In the genomic region with DNA sequence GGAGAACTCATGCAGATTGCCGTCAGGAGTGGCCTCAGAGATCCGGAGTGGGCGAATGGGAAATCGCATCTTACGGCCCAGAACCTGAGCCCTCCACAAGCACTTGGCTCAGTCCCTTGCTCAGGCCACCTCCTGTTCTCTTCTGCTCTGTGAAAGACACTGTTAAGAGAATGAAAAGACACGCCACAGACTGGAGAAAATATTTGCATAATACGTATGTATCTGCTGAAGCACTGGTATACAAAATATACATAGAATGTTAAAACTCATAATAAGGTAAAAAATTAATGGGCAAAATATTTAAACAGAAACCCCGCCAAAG, we compare ENCODE assay signal across 8 cellular contexts. TPM values are rescaled to one million over a fixed set of nuclear protein-coding genes. Genes with fewer than 3 reads are reported as not detected.
DNase-seq lines count a peak whose midpoint lies in the region; ATAC-seq, FAIRE-seq and TF ChIP-seq lines count a peak whose summit lies in the region.
"Had no signal": no experiment of that assay in that cellular context is flagged by ENCODE, and none has a peak within 500 bp of the region (broad histone marks: within the 10 kb centered on the region; RNA-seq: fewer than 3 reads in every experiment).

No MANE protein-coding gene starts in this region.

- no peak overlapping the region for H3K4ac ChIP-seq in H1 (replicated peaks; ENCODE audit: insufficient read length, low read depth, low read length)

- H2BK12ac ChIP-seq in H1 (ENCODE audit: low read depth, low read length), result no peak overlapping the region

- H3K4me2 ChIP-seq in Loucy (ENCODE audit: low read depth, low read length, poor library complexity, severe bottlenecking) (peak overlapping the region; percentile 96), H1 (ENCODE audit: insufficient read depth in 1 of 2, low read depth in 2 of 2, low read length in 2 of 2) (peak overlapping the region; percentile 91)

- no peak overlapping the region for H2BK20ac ChIP-seq in H1 (ENCODE audit: low read length)

- H3K36me3 ChIP-seq in Loucy (ENCODE audit: insufficient read depth, low read length) (no peaks in the 10 kb centered on the region), H1 (ENCODE audit: control insufficient read depth in 2 of 4, insufficient read depth in 4 of 4, low read length in 3 of 4) (no peaks in the 10 kb centered on the region), sigmoid colon (no peaks in the 10 kb centered on the region)

- no peak overlapping the region for H4K5ac ChIP-seq in H1 (ENCODE audit: insufficient read length, low read depth, low read length)

- H3K56ac ChIP-seq in H1 (replicated peaks; ENCODE audit: insufficient read length, low read depth, low read length), result no peak overlapping the region

- CTCF ChIA-PET in H1 (lab: Charles Lee; ENCODE audit: partially characterized antibody), result interaction anchor here (0.5 to 3.1 kb wide), 27 partner anchors 10 to 293 kb away, joined by 3 to 13 read pairs (median 4); partner anchors contain the start of gene ZNF391

- H3K9me3 ChIP-seq in Loucy (ENCODE audit: insufficient read depth, low read depth, low read length) (no peaks in the 10 kb centered on the region), H1 (ENCODE audit: insufficient read depth in 2 of 2, low read depth in 1 of 2, low read length in 1 of 2) (no peaks in the 10 kb centered on the region), sigmoid colon (no peaks in the 10 kb centered on the region)

- H2BK5ac ChIP-seq in H1 (ENCODE audit: low read depth, low read length), result no peak overlapping the region

- TF ChIP-seq RAD21 in H1 (IDR thresholded peaks at IDR 0.05 in 1 of 2, conservative IDR thresholded peaks at IDR 0.05 in 1 of 2; ENCODE audit: low read depth in 2 of 2, low read length in 2 of 2), result no peak

- TF ChIP-seq POLR2A in H1 (IDR thresholded peaks at IDR 0.05; ENCODE audit: control extremely low read depth in 1 of 2, low read depth in 2 of 2, low read length in 2 of 2) (no peak), sigmoid colon (IDR thresholded peaks at IDR 0.05) (no peak)

- no peak overlapping the region for H3K23ac ChIP-seq in H1 (ENCODE audit: insufficient read length)

- H3K18ac ChIP-seq in H1 (ENCODE audit: extremely low read depth, low read length), result no peak overlapping the region

- H2AFZ ChIP-seq in Loucy (ENCODE audit: low read length) (peak overlapping the region; percentile 100), H1 (ENCODE audit: low read length) (no peak overlapping the region)

- H3K9me2 ChIP-seq in Loucy (replicated peaks; ENCODE audit: low read depth, low read length), result no peaks in the 10 kb centered on the region

- TF ChIP-seq CTCF in Loucy (conservative IDR thresholded peaks at IDR 0.05; ENCODE audit: low read length) (no peak; the same call in 1 of the 2 replicates), H1 (IDR thresholded peaks at IDR 0.05; ENCODE audit: control extremely low read depth in 1 of 3, insufficient read depth in 1 of 3, low read depth in 1 of 3, low read length in 3 of 3) (no peak), sigmoid colon (IDR thresholded peaks at IDR 0.05) (no peak)

- H3K9ac ChIP-seq in Loucy (ENCODE audit: low read depth, low read length, poor library complexity, severe bottlenecking) (no peak overlapping the region), H1 (replicated peaks in 1 of 4; ENCODE audit: extremely low read depth in 1 of 4, low read depth in 3 of 4, low read length in 3 of 4) (no peak overlapping the region)

- H3K79me1 ChIP-seq in H1 (ENCODE audit: low read depth, low read length), result no peaks in the 10 kb centered on the region

- no peaks in the 10 kb centered on the region for H3K79me2 ChIP-seq in Loucy (ENCODE audit: insufficient read depth, low read length)
- H3K79me2 ChIP-seq in H1 (ENCODE audit: control insufficient read depth in 1 of 2, insufficient read depth in 2 of 2, low read length in 2 of 2), result no peaks in the 10 kb centered on the region

- no peak overlapping the region for H3K27ac ChIP-seq in H1 (ENCODE audit: low read depth, low read length)
- no peak overlapping the region for H3K27ac ChIP-seq in sigmoid colon

- ATAC-seq in GM21390 (IDR thresholded peaks at IDR 0.05; ENCODE audit: unreplicated experiment), result peak; percentile 34
- ATAC-seq in HG03378 (IDR thresholded peaks at IDR 0.05; ENCODE audit: unreplicated experiment), result no peak
- ATAC-seq in GM18520 (IDR thresholded peaks at IDR 0.05; ENCODE audit: unreplicated experiment), result no peak

- H3K27me3 ChIP-seq in Loucy (ENCODE audit: insufficient read depth, low read length, poor library complexity, severe bottlenecking) (no peaks in the 10 kb centered on the region), H1 (replicated peaks in 1 of 4; ENCODE audit: control insufficient read depth in 3 of 4, extremely low read depth in 1 of 4, insufficient read depth in 3 of 4, low read length in 3 of 4) (peaks cover 13 to 36% (median 31%) of the 10 kb centered on the region in 4 experiments), sigmoid colon (peaks cover 13 to 62% (median 41%) of the 10 kb centered on the region in 3 donors)

- H2AK5ac ChIP-seq in H1 (ENCODE audit: low read depth, low read length), result no peak overlapping the region

- DNase-seq in H1 (ENCODE audit: low read depth in 1 of 2, low spot score in 2 of 2) (no peak), sigmoid colon (no peak)
- DNase-seq in activated CD4-positive, alpha-beta T cell treated with anti-CD3 and anti-CD28 coated beads for 4 hours, result no peak

- 40% methylated on average over 8 of the region's 8 CpGs; no CpG with 5 or more reads in 1 of the 2 experiments for WGBS in H1 (ENCODE audit: extremely low coverage in 1 of 2, insufficient coverage in 1 of 2, insufficient read length in 1 of 2, insufficient replicate concordance in 2 of 2, low coverage in 1 of 2, low lambda C conversion rate in 2 of 2, missing lambda C conversion rate in 1 of 2), 2 experiments
- 6 to 13% methylated on average over 8 of the region's 8 CpGs for WGBS in sigmoid colon, 2 donors

- H3K4me1 ChIP-seq in Loucy (ENCODE audit: insufficient read depth, low read length, poor library complexity, severe bottlenecking) (peaks cover 4% of the 10 kb centered on the region), H1 (replicated peaks in 1 of 4; ENCODE audit: control insufficient read depth in 3 of 4, insufficient read depth in 4 of 4, low read length in 3 of 4) (peaks cover 0 to 6% (median 2%) of the 10 kb centered on the region in 4 experiments; a peak in 3 of 7 replicates), sigmoid colon (peaks cover 0 to 14% (median 11%) of the 10 kb centered on the region in 4 donors)

- intact Hi-C loops in sigmoid colon (cut with DNase I), result no loop called here

- POLR2A ChIA-PET in H1 (lab: Charles Lee; ENCODE audit: partially characterized antibody), result interaction anchor here (0.7 to 1.1 kb wide), 3 partner anchors 15 to 166 kb away, joined by 3 to 4 read pairs (median 3); no protein-coding TSS in a partner anchor

- H3F3A ChIP-seq in Loucy (ENCODE audit: low read depth), result no peaks in the 10 kb centered on the region

- FAIRE-seq in H1 (lab: Jason Lieb, UNC), result no peak
- FAIRE-seq: endometrium had no signal

- no peak overlapping the region for H4K91ac ChIP-seq in H1 (replicated peaks; ENCODE audit: insufficient read length, low read length)

- TF ChIP-seq EP300 in H1 (IDR thresholded peaks at IDR 0.05; ENCODE audit: borderline replicate concordance in 1 of 2, low read depth in 2 of 2, low read length in 2 of 2) (no peak), sigmoid colon (IDR thresholded peaks at IDR 0.05) (no peak)

- peak overlapping the region; percentile 91 for H3K4me3 ChIP-seq in Loucy (ENCODE audit: low read length, poor library complexity, severe bottlenecking)
- peak overlapping the region in 3 of 4 experiments; percentile 65 to 80 (median 80); a peak in 4 of 8 replicates for H3K4me3 ChIP-seq in H1 (ENCODE audit: extremely low read depth in 1 of 4, insufficient read depth in 2 of 4, low read depth in 3 of 4, low read length in 4 of 4)
- peak overlapping the region in 3 of 4 donors; percentile 29 to 50 (median 44) for H3K4me3 ChIP-seq in sigmoid colon

- no peak overlapping the region for H2BK120ac ChIP-seq in H1 (replicated peaks; ENCODE audit: low read depth, low read length)

- H3K23me2 ChIP-seq in H1 (ENCODE audit: low read depth, low read length), result peaks cover 8% of the 10 kb centered on the region

- H2BK15ac ChIP-seq in H1 (ENCODE audit: low read length), result no peak overlapping the region

- no peak overlapping the region for H4K8ac ChIP-seq in H1 (ENCODE audit: extremely low read depth, insufficient read depth, low read length)

- no peak overlapping the region for H3K14ac ChIP-seq in H1 (ENCODE audit: insufficient read length)

- H4K20me1 ChIP-seq in Loucy (ENCODE audit: insufficient read depth, low read length, poor library complexity, severe bottlenecking) (no peaks in the 10 kb centered on the region), H1 (replicated peaks in 1 of 2; ENCODE audit: control insufficient read depth in 1 of 2, insufficient read depth in 2 of 2, low read length in 2 of 2) (peaks cover 0 to 1% of the 10 kb centered on the region in 2 experiments)

TF ChIP-seq in H1, 55 proteins besides CTCF, POLR2A, EP300 and RAD21:
- no peak for TF ChIP-seq POU5F1 (IDR thresholded peaks at IDR 0.05; ENCODE audit: low read depth, low read length)
- TF ChIP-seq GTF2F1 (IDR thresholded peaks at IDR 0.05; ENCODE audit: borderline replicate concordance, low read depth, low read length), result no peak
- no peak for TF ChIP-seq PHF8 (conservative IDR thresholded peaks at IDR 0.05; ENCODE audit: low read depth, low read length)
- TF ChIP-seq MAX (IDR thresholded peaks at IDR 0.05), result no peak
- no peak for TF ChIP-seq CREB1 (IDR thresholded peaks at IDR 0.05)
- TF ChIP-seq FOSL1 (IDR thresholded peaks at IDR 0.05; ENCODE audit: insufficient read depth, low read depth, low read length), result no peak
- no peak for TF ChIP-seq ASH2L (IDR thresholded peaks at IDR 0.05; ENCODE audit: low read length)

RNA-seq across cellular contexts. Expression of gene POM121L2, which starts 0.8 kb away (rescaled TPM):
- total RNA-seq in H1 (2021; fragmentation: NEBNext Ultra II Directional; extraction: Animal tissue kit (Norgen Biotek cat#: 25700)), result 0.09 and 0.17 TPM in 2 replicates
- polyA plus RNA-seq in H1 (2011; rRNA removed), result 0.05 TPM in 2 replicates
- 0.03 TPM for polyA plus RNA-seq in H1 (2011; cell fraction: cytosol; rRNA removed)
- polyA plus RNA-seq in H1 (2011; cell fraction: nucleus; rRNA removed), result 0.13 TPM
- 0.05 to 0.11 TPM in 2 of 4 replicates, not detected in the others for polyA plus RNA-seq in H1 (2012, experiment 1 of 2)
- 0.09 TPM for polyA plus RNA-seq in H1 (2012, experiment 2 of 2)
- polyA plus RNA-seq in H1 (2013, experiment 1 of 2), result 0.08 TPM
- polyA plus RNA-seq in H1 (2013, experiment 2 of 2), result 0.11 TPM
- 0.16 TPM in 1 of 2 replicates, not detected in the other for polyA minus RNA-seq in H1 (2011; rRNA and poly(A)+ RNA removed)
- polyA minus RNA-seq in H1 (2011; cell fraction: cytosol; rRNA and poly(A)+ RNA removed), result not detected
- polyA minus RNA-seq in H1 (2011; cell fraction: nucleus; rRNA and poly(A)+ RNA removed), result not detected
- total RNA-seq in sigmoid colon, result not detected
- polyA plus RNA-seq in sigmoid colon, result not detected
